In the genomic region with DNA sequence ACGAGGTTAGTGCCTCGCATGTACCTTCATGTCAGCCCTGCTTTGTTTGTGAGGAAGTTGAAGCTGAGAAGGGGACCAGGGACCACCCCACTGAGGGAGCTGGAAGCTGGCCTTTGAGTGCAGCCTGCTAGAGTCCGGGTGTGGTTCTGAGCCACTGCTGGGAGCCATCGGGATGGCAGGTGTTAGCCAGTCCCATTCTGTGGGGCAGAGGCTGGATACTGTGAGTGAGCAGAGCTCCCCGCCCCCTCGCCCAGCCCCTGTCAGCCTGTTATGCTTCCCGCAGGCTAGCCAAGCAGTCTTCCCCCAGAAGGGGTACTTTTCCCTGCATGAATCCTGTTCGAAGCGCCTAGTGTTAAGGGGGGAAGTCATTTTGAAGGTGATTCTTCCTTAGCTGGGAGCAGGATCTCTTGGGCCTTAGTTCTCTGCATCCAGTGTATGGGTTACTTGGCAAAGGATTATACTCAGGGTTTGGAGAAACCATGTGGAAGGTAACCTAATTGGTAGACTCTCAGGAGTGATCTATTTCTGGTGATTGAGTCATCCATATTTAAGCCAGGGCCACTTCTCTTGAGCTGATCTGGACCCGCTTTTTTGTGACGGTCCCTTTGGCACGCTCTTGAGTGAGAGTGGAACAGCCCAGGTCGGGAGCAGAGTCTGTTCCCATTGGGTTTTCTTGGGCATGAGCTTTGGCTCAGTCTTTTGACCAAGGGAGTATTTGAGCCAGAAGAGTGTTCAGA, we compare ENCODE assay signal across 18 cellular contexts. TPM values are rescaled to one million over a fixed set of nuclear protein-coding genes. Genes with fewer than 3 reads are reported as not detected.
DNase-seq lines count a peak whose midpoint lies in the region; ATAC-seq and TF ChIP-seq lines count a peak whose summit lies in the region.
"Had no signal": no experiment of that assay in that cellular context is flagged by ENCODE, and none has a peak within 500 bp of the region (broad histone marks: within the 10 kb centered on the region; RNA-seq: fewer than 3 reads in every experiment).

No MANE protein-coding gene starts in this region.

- H3K18ac ChIP-seq in neuronal stem cell (ENCODE audit: low read length): peak overlapping the region; percentile 38
- H3K18ac ChIP-seq in mesendoderm (ENCODE audit: low read length): no peak overlapping the region

- no peak overlapping the region for H4K91ac ChIP-seq in neuronal stem cell (ENCODE audit: low read depth, low read length, poor library complexity)

- H4K5ac ChIP-seq in mesendoderm (ENCODE audit: low read length): no peak overlapping the region

- POLR2A ChIA-PET in Caco-2 (lab: Charles Lee): no interaction called here

- H3K27ac ChIP-seq in Peyer's patch (peak overlapping the region in 3 of 4 donors; percentile 52 to 79 (median 69)), neuronal stem cell (replicated peaks; ENCODE audit: low read length) (no peak overlapping the region), mesendoderm (ENCODE audit: low read depth, low read length) (no peak overlapping the region)

- no peak overlapping the region for H3K4me3 Mint-ChIP-seq in Caco-2 (ENCODE audit: unreplicated experiment)
- H3K4me3 Mint-ChIP-seq: activated CD4-positive, alpha-beta memory T cell treated with anti-CD3 and anti-CD28 coated beads for 36 hours; activated naive CD4-positive, alpha-beta T cell treated with anti-CD3 and anti-CD28 coated beads for 36 hours; CD4-positive, CD25-positive, alpha-beta regulatory T cell; immature natural killer cell; stimulated activated memory B cell treated with anti-CD40 and anti-IgM and Interleukin-4, amounts not matched to agents 10 μg/mL and 1 μg/mL and 100 μg/mL, for 72 hours had no signal

- no peaks in the 10 kb centered on the region for H3K9me3 ChIP-seq in Caco-2
- no peaks in the 10 kb centered on the region for H3K9me3 ChIP-seq in Peyer's patch
- H3K9me3 ChIP-seq in neuronal stem cell (replicated peaks in 1 of 2; ENCODE audit: control insufficient read depth in 2 of 2, insufficient read depth in 1 of 2, low read depth in 1 of 2, low read length in 2 of 2): no peaks in the 10 kb centered on the region

- BruUV-seq in Caco-2 (replicated peaks; lab: Mats Ljungman, UMichigan): no TSS peak

- no peak overlapping the region for H2BK12ac ChIP-seq in neuronal stem cell (ENCODE audit: low read length)

- peak; percentile 53 to 68 for ATAC-seq in left cardiac atrium
- ATAC-seq: stimulated activated memory B cell treated with anti-CD40 and anti-IgM and Interleukin-4, amounts not matched to agents 10 μg/mL and 1 μg/mL and 100 μg/mL, for 72 hours had no signal

- no peak overlapping the region for H2BK120ac ChIP-seq in neuronal stem cell (ENCODE audit: low read depth, low read length)
- H2BK120ac ChIP-seq in mesendoderm (ENCODE audit: low read depth, low read length): no peak overlapping the region

- no peak overlapping the region for H3K56ac ChIP-seq in mesendoderm (ENCODE audit: low read length)

- TF ChIP-seq POLR2A in Peyer's patch (IDR thresholded peaks at IDR 0.05): no peak

- H3K79me1 ChIP-seq in neuronal stem cell (ENCODE audit: low read depth, low read length) (no peaks in the 10 kb centered on the region), mesendoderm (ENCODE audit: low read length) (peaks cover 18% of the 10 kb centered on the region)

- no peaks in the 10 kb centered on the region for H3K9me3 Mint-ChIP-seq in Caco-2 (ENCODE audit: unreplicated experiment)
- H3K9me3 Mint-ChIP-seq: activated CD4-positive, alpha-beta memory T cell treated with anti-CD3 and anti-CD28 coated beads for 36 hours; activated naive CD4-positive, alpha-beta T cell treated with anti-CD3 and anti-CD28 coated beads for 36 hours; CD4-positive, CD25-positive, alpha-beta regulatory T cell; immature natural killer cell; stimulated activated memory B cell treated with anti-CD40 and anti-IgM and Interleukin-4, amounts not matched to agents 10 μg/mL and 1 μg/mL and 100 μg/mL, for 72 hours had no signal

- H3K4me3 ChIP-seq in Caco-2 (ENCODE audit: low read depth, low read length): no peak overlapping the region
- no peak overlapping the region for H3K4me3 ChIP-seq in Peyer's patch
- H3K4me3 ChIP-seq in neuronal stem cell (ENCODE audit: low read length in 2 of 2): no peak overlapping the region
- no peak overlapping the region for H3K4me3 ChIP-seq in mesendoderm (ENCODE audit: low read length)

- CTCF ChIA-PET in Caco-2 (lab: Charles Lee): no interaction called here

- H3K4ac ChIP-seq in neuronal stem cell (ENCODE audit: low read length) (no peak overlapping the region), mesendoderm (ENCODE audit: low read depth, low read length) (no peak overlapping the region)

- H3K27ac Mint-ChIP-seq in Caco-2 (ENCODE audit: unreplicated experiment): peak overlapping the region; percentile 9
- H3K27ac Mint-ChIP-seq: activated CD4-positive, alpha-beta memory T cell treated with anti-CD3 and anti-CD28 coated beads for 36 hours; activated naive CD4-positive, alpha-beta T cell treated with anti-CD3 and anti-CD28 coated beads for 36 hours; immature natural killer cell; stimulated activated memory B cell treated with anti-CD40 and anti-IgM and Interleukin-4, amounts not matched to agents 10 μg/mL and 1 μg/mL and 100 μg/mL, for 72 hours had no signal

- H3K4me1 ChIP-seq in Caco-2 (peaks cover 13% of the 10 kb centered on the region), Peyer's patch (peaks cover 0 to 66% (median 0%) of the 10 kb centered on the region in 4 donors), neuronal stem cell (ENCODE audit: control insufficient read depth in 2 of 2, insufficient read depth in 1 of 2, low read depth in 1 of 2, low read length in 2 of 2) (peaks cover 14 to 19% of the 10 kb centered on the region in 2 donors), mesendoderm (ENCODE audit: control insufficient read depth, low read depth, low read length) (no peaks in the 10 kb centered on the region)

- intact Hi-C loops in Caco-2 (cut with micrococcal nuclease; ENCODE audit: unreplicated experiment): no loop called here
- intact Hi-C loops in left cardiac atrium (cut with DNase I): loop anchor here in 1 of 2 donors (2.0 kb wide), 1 partner anchor 20 kb away; no protein-coding TSS in a partner anchor

- H3K36me3 Mint-ChIP-seq in Caco-2 (ENCODE audit: insufficient read depth, unreplicated experiment): peaks cover 57% of the 10 kb centered on the region

- peaks cover 9% of the 10 kb centered on the region for H3K79me2 ChIP-seq in mesendoderm (ENCODE audit: control insufficient read depth, insufficient read depth, low read length)

- TF ChIP-seq CTCF in Caco-2 (IDR thresholded peaks at IDR 0.05; ENCODE audit: insufficient read depth in 1 of 2, low read depth in 1 of 2, low read length in 1 of 2, severe bottlenecking in 1 of 2, unreplicated experiment in 1 of 2): no peak
- no peak for TF ChIP-seq CTCF in Peyer's patch (IDR thresholded peaks at IDR 0.05)

- H3K27me3 Mint-ChIP-seq in Caco-2 (ENCODE audit: insufficient read depth, unreplicated experiment): no peaks in the 10 kb centered on the region
- H3K27me3 Mint-ChIP-seq: activated CD4-positive, alpha-beta memory T cell treated with anti-CD3 and anti-CD28 coated beads for 36 hours; CD4-positive, CD25-positive, alpha-beta regulatory T cell; stimulated activated memory B cell treated with anti-CD40 and anti-IgM and Interleukin-4, amounts not matched to agents 10 μg/mL and 1 μg/mL and 100 μg/mL, for 72 hours had no signal

- H2BK15ac ChIP-seq in neuronal stem cell (ENCODE audit: low read length): no peak overlapping the region
- H2BK15ac ChIP-seq in mesendoderm (replicated peaks; ENCODE audit: low read depth): no peak overlapping the region

- H3K14ac ChIP-seq in neuronal stem cell (ENCODE audit: low read length): no peak overlapping the region

- H3K4me2 ChIP-seq in neuronal stem cell (ENCODE audit: insufficient read depth, low read length, poor library complexity, severe bottlenecking): no peak overlapping the region
- no peak overlapping the region for H3K4me2 ChIP-seq in mesendoderm (ENCODE audit: low read length)

- H2BK5ac ChIP-seq in neuronal stem cell (ENCODE audit: low read length) (peak overlapping the region; percentile 27), mesendoderm (ENCODE audit: low read length) (no peak overlapping the region)

- peaks cover 6% of the 10 kb centered on the region for H3K4me1 Mint-ChIP-seq in Caco-2 (ENCODE audit: low read depth, unreplicated experiment)
- H3K4me1 Mint-ChIP-seq: immature natural killer cell had no signal

- H4K8ac ChIP-seq in neuronal stem cell (ENCODE audit: low read depth, low read length) (no peak overlapping the region), mesendoderm (ENCODE audit: low read depth, low read length) (no peak overlapping the region)

- DNase-seq in Caco-2 (no peak), Peyer's patch (peak in 2 of 3 donors; percentile 54 to 73), left cardiac atrium (no peak), neuronal stem cell (ENCODE audit: low spot score) (no peak), mesendoderm (no peak), AG08395 (ENCODE audit: low spot score) (no peak), NAMALWA (ENCODE audit: low spot score) (no peak), globus pallidus (ENCODE audit: low spot score) (no peak)
- DNase-seq: activated CD4-positive, alpha-beta memory T cell treated with anti-CD3 and anti-CD28 coated beads for 36 hours; activated naive CD4-positive, alpha-beta T cell treated with anti-CD3 and anti-CD28 coated beads for 36 hours; CD4-positive, CD25-positive, alpha-beta regulatory T cell; immature natural killer cell; NCI-H2081 treated with DMSO at 0.1 percent for 48 hours; occipital lobe; OCI-M1; stimulated activated CD4-positive, alpha-beta T cell treated with anti-CD3 and anti-CD28 coated beads, Interleukin-2, amount 100 ng/mL, for 24 hours; T-helper 2 cell had no signal

- H2AFZ ChIP-seq in neuronal stem cell (ENCODE audit: low read length): no peak overlapping the region

- H3K27me3 ChIP-seq in Caco-2 (replicated peaks; ENCODE audit: control insufficient read depth, insufficient read depth, low read length) (no peaks in the 10 kb centered on the region), Peyer's patch (no peaks in the 10 kb centered on the region), neuronal stem cell (ENCODE audit: control insufficient read depth in 3 of 3, insufficient read depth in 3 of 3, low read depth in 1 of 3, low read length in 3 of 3) (no peaks in the 10 kb centered on the region), mesendoderm (ENCODE audit: insufficient read depth, low read length, poor library complexity) (no peaks in the 10 kb centered on the region)

- no CpG with 5 or more reads among the region's 13 CpGs for WGBS in neuronal stem cell (ENCODE audit: extremely low coverage in 2 of 2, insufficient read length in 2 of 2, insufficient replicate concordance in 1 of 2), 2 donors
- WGBS in mesendoderm (ENCODE audit: extremely low coverage, insufficient coverage, low lambda C conversion rate): no CpG with 5 or more reads among the region's 13 CpGs

- H3K36me3 ChIP-seq in Caco-2 (ENCODE audit: control insufficient read depth, insufficient read depth, low read length) (peaks cover 8% of the 10 kb centered on the region), Peyer's patch (peaks cover 0 to 28% (median 0%) of the 10 kb centered on the region in 3 donors), neuronal stem cell (replicated peaks in 1 of 2; ENCODE audit: control insufficient read depth in 2 of 2, insufficient read depth in 2 of 2, low read length in 2 of 2) (peaks cover 2 to 80% of the 10 kb centered on the region in 2 donors), mesendoderm (ENCODE audit: control insufficient read depth, insufficient read depth, low read length) (no peaks in the 10 kb centered on the region)

- H2AK5ac ChIP-seq in neuronal stem cell (ENCODE audit: low read depth, low read length): no peak overlapping the region
- H2AK5ac ChIP-seq in mesendoderm (ENCODE audit: low read length): no peak overlapping the region

- no peak overlapping the region for H3K23ac ChIP-seq in neuronal stem cell (ENCODE audit: low read depth, low read length, poor library complexity)
- H3K23ac ChIP-seq in mesendoderm (ENCODE audit: low read length): no peak overlapping the region

- H3K9ac ChIP-seq in neuronal stem cell (ENCODE audit: low read depth, low read length, poor library complexity) (no peak overlapping the region), mesendoderm (ENCODE audit: low read length) (no peak overlapping the region)

RNA-seq across cellular contexts. Expression of a gene that starts 23.8 kb away (rescaled TPM):
- 87.1 and 87.2 TPM in 2 replicates for total RNA-seq in Caco-2 (2022)
- total RNA-seq in Peyer's patch: 100 to 1,000 TPM; 123 to 203 (median 166) TPM
- 100 to 1,000 TPM in 1 of 2 donors, 10 to 100 TPM in 1; 86.3 to 131 TPM for total RNA-seq in left cardiac atrium
- polyA plus RNA-seq in neuronal stem cell (2013, experiment 1 of 2): 12.3 TPM
- polyA plus RNA-seq in neuronal stem cell (2013, experiment 2 of 2): 13.3 TPM
- polyA plus RNA-seq in mesendoderm (2013, experiment 1 of 2): 32.9 TPM
- polyA plus RNA-seq in mesendoderm (2013, experiment 2 of 2): 34.0 TPM

Comparison
In these comparisons a context has a peak if more than half of its experiments do, and no peak if none do; other contexts are left out.
1. DNase-seq: peak in Peyer's patch (2 of 3); none in Caco-2 (0 of 2), left cardiac atrium (single experiment), neuronal stem cell (single experiment), mesendoderm (single experiment), AG08395 (single experiment), NAMALWA (single experiment) and globus pallidus (single experiment).
2. H3K27ac ChIP-seq: peak in Peyer's patch (3 of 4); none in neuronal stem cell (single experiment) and mesendoderm (single experiment).